Comparison of ENCODE assay signal across 9 cellular contexts in the genomic region with DNA sequence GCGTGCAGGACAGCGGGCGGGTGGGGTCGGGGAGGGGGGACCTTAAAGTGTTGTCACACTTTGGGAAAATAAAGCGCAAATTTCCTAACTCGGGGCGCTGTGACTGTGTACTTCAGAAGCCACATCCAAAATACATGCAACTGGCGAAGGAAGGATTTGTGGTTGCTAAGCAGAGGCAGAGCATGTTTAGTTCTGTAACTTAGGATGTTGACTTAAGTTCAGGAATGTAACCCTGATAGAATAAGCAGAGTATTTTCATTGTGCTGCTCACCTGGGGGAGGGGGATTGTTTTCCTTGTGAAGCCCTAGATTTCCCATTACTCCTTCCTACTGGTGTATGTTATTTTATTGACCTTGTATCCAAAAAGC. TPM values are rescaled to one million over a fixed set of nuclear protein-coding genes. Genes with fewer than 3 reads are reported as not detected.
A peak's percentile ranks its signal among the peaks of the same experiment; 100 is the strongest.
DNase-seq lines count a peak whose midpoint lies in the region; ATAC-seq, FAIRE-seq and TF ChIP-seq lines count a peak whose summit lies in the region.
"Had no signal": no experiment of that assay in that cellular context is flagged by ENCODE, and none has a peak within 500 bp of the region (broad histone marks: within the 10 kb centered on the region; RNA-seq: fewer than 3 reads in every experiment).

No MANE protein-coding gene starts in this region.

- H3K27ac ChIP-seq in RWPE1, result peak overlapping the region; percentile 97

- FAIRE-seq in urothelium cell line (lab: Jason Lieb, UNC), result no peak
- FAIRE-seq: A204.1 had no signal

- peak; percentile 46 for DNase-seq in DMS153 (lab: John Stamatoyannopoulos, UW)
- no peak for DNase-seq in DMS153 treated with DMSO at 0.1 percent for 48 hours (lab: John Stamatoyannopoulos, UW; ENCODE audit: unreplicated experiment)
- DNase-seq in RWPE1 (ENCODE audit: low spot score), result peak; percentile 67
- no peak for DNase-seq in epithelial cell of proximal tubule (ENCODE audit: low read depth)
- no peak for DNase-seq in neural crest cell (ENCODE audit: low read depth, low spot score)
- DNase-seq in urothelium cell line (ENCODE audit: low spot score), result no peak
- no peak for DNase-seq in LoVo (ENCODE audit: low spot score)

- H3K4me3 ChIP-seq in epithelial cell of proximal tubule (ENCODE audit: low read depth, low read length), result peak overlapping the region; percentile 55

- peaks cover 3% of the 10 kb centered on the region for H3K27me3 Mint-ChIP-seq in neural crest cell (ENCODE audit: low read depth)

- POLR2A ChIA-PET in RWPE1 (lab: Yijun Ruan, JAX; ENCODE audit: low non-redundant PET), result no interaction called here

- TF ChIP-seq CTCF in RWPE1 (conservative IDR thresholded peaks at IDR 0.05; ENCODE audit: low read depth), result no peak
- TF ChIP-seq CTCF in epithelial cell of proximal tubule (conservative IDR thresholded peaks at IDR 0.05; ENCODE audit: low read depth, low read length), result no peak
- no peak for TF ChIP-seq CTCF in neural crest cell (conservative IDR thresholded peaks at IDR 0.05)

- CTCF ChIA-PET in RWPE1 (lab: Yijun Ruan, JAX), result interaction anchor here (0.6 to 1.8 kb wide), 6 partner anchors 48 to 858 kb away, joined by 3 to 10 read pairs (median 3); partner anchors contain the start of gene ABRAXAS2

- H3K9me3 Mint-ChIP-seq in neural crest cell, result no peaks in the 10 kb centered on the region

- H3K27ac Mint-ChIP-seq in neural crest cell (ENCODE audit: unreplicated experiment), result peak overlapping the region; percentile 44

- no peaks in the 10 kb centered on the region for H3K36me3 Mint-ChIP-seq in neural crest cell (ENCODE audit: low read depth)

- peak overlapping the region; percentile 81 for H3K4me3 Mint-ChIP-seq in neural crest cell

- ATAC-seq in GM19452 (IDR thresholded peaks at IDR 0.05; ENCODE audit: unreplicated experiment), result no peak

- H3K4me1 Mint-ChIP-seq in neural crest cell, result peaks cover 53% of the 10 kb centered on the region

RNA-seq across cellular contexts. Expression of gene FAM53B, which starts 0.5 kb away (rescaled TPM):
- total RNA-seq in epithelial cell of proximal tubule (9.2 and 16.5 TPM in 2 replicates), neural crest cell (41.3 TPM in 2 replicates)

RNA-seq across cellular contexts. Expression of gene EEF1AKMT2, which starts 47.0 kb away (rescaled TPM):
- total RNA-seq in epithelial cell of proximal tubule (16.0 and 17.0 TPM in 2 replicates), neural crest cell (18.2 and 21.9 TPM in 2 replicates)

RNA-seq across cellular contexts. Expression of gene ABRAXAS2, which starts 56.9 kb away (rescaled TPM):
- 9.3 and 14.5 TPM in 2 replicates for total RNA-seq in epithelial cell of proximal tubule
- 16.0 and 17.0 TPM in 2 replicates for total RNA-seq in neural crest cell

Comparison
In these comparisons a context has a peak if more than half of its experiments do, and no peak if none do; other contexts are left out.
1. DNase-seq: peak in DMS153 (single experiment) and RWPE1 (single experiment); none in DMS153 treated with DMSO at 0.1 percent for 48 hours (single experiment), epithelial cell of proximal tubule (single experiment), neural crest cell (single experiment), urothelium cell line (single experiment) and LoVo (single experiment).